In the genomic region with DNA sequence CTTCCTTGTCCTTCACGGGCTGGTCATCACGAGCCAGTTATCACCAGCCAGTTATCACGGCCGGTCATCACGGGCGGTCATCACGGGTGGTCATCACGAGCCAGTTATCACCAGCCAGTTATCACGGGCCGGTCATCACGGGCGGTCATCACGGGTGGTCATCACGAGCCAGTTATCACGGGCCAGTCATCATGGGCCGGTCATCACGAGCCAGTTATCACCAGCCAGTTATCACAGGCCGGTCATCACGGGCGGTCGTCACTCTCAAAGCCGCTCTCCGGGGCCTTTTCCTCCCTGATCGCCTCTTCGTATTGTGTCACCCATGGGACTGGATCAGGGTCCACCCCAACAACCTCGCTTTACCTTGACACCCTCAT, we compare ENCODE assay signal across 13 cellular contexts. TPM values are rescaled to one million over a fixed set of nuclear protein-coding genes. Genes with fewer than 3 reads are reported as not detected.
DNase-seq lines count a peak whose midpoint lies in the region; ATAC-seq and TF ChIP-seq lines count a peak whose summit lies in the region.
"Had no signal": no experiment of that assay in that cellular context is flagged by ENCODE, and none has a peak within 500 bp of the region (broad histone marks: within the 10 kb centered on the region; RNA-seq: fewer than 3 reads in every experiment).

No MANE protein-coding gene starts in this region.

- H3K27me3 ChIP-seq in Caco-2 (replicated peaks; ENCODE audit: control insufficient read depth, insufficient read depth, low read length): no peaks in the 10 kb centered on the region
- H3K27me3 ChIP-seq in neural progenitor cell: peaks cover 54% of the 10 kb centered on the region
- peaks cover 15% of the 10 kb centered on the region for H3K27me3 ChIP-seq in lower lobe of right lung (ENCODE audit: low read depth)
- H3K27me3 ChIP-seq: pancreas had no signal

- BruUV-seq in Caco-2 (replicated peaks; lab: Mats Ljungman, UMichigan): no TSS peak

- no peaks in the 10 kb centered on the region for H3K9me3 Mint-ChIP-seq in activated CD4-positive, alpha-beta T cell treated with anti-CD3 and anti-CD28 coated beads for 36 hours (ENCODE audit: low read depth)
- peaks cover 20% of the 10 kb centered on the region for H3K9me3 Mint-ChIP-seq in Caco-2 (ENCODE audit: unreplicated experiment)
- H3K9me3 Mint-ChIP-seq in activated naive CD8-positive, alpha-beta T cell treated with anti-CD3 and anti-CD28 coated beads, Interleukin-2, amount 50 U/mL, for 24 hours: no peaks in the 10 kb centered on the region
- H3K9me3 Mint-ChIP-seq in neural progenitor cell: peaks cover 8% of the 10 kb centered on the region

- POLR2A ChIA-PET in activated CD4-positive, alpha-beta T cell treated with anti-CD3 and anti-CD28 coated beads for 36 hours (lab: Charles Lee): no interaction called here
- POLR2A ChIA-PET in Caco-2 (lab: Charles Lee): no interaction called here

- CTCF ChIA-PET in activated CD4-positive, alpha-beta T cell treated with anti-CD3 and anti-CD28 coated beads for 36 hours (lab: Charles Lee): no interaction called here
- CTCF ChIA-PET in Caco-2 (lab: Charles Lee): no interaction called here

- no peak overlapping the region for H2AFZ ChIP-seq in neural progenitor cell (replicated peaks)

- no peaks in the 10 kb centered on the region for H3K27me3 Mint-ChIP-seq in activated CD4-positive, alpha-beta T cell treated with anti-CD3 and anti-CD28 coated beads for 36 hours
- peaks cover 2% of the 10 kb centered on the region for H3K27me3 Mint-ChIP-seq in Caco-2 (ENCODE audit: insufficient read depth, unreplicated experiment)
- no peaks in the 10 kb centered on the region for H3K27me3 Mint-ChIP-seq in activated naive CD8-positive, alpha-beta T cell treated with anti-CD3 and anti-CD28 coated beads, Interleukin-2, amount 50 U/mL, for 24 hours
- H3K27me3 Mint-ChIP-seq in neural progenitor cell (ENCODE audit: insufficient read depth, low read depth): peaks cover 19% of the 10 kb centered on the region

- H3K4me3 ChIP-seq in Caco-2 (ENCODE audit: low read depth, low read length) (no peak overlapping the region), neural progenitor cell (no peak overlapping the region), lower lobe of right lung (no peak overlapping the region)
- H3K4me3 ChIP-seq: pancreas, tibial nerve had no signal

- H3K27ac Mint-ChIP-seq in activated CD4-positive, alpha-beta T cell treated with anti-CD3 and anti-CD28 coated beads for 36 hours: peak overlapping the region; percentile 47
- H3K27ac Mint-ChIP-seq in Caco-2 (ENCODE audit: unreplicated experiment): peak overlapping the region; percentile 73
- peak overlapping the region; percentile 75 for H3K27ac Mint-ChIP-seq in activated naive CD8-positive, alpha-beta T cell treated with anti-CD3 and anti-CD28 coated beads, Interleukin-2, amount 50 U/mL, for 24 hours
- H3K27ac Mint-ChIP-seq in neural progenitor cell: peak overlapping the region; percentile 93

- H3K79me2 ChIP-seq in neural progenitor cell (ENCODE audit: low read depth): no peaks in the 10 kb centered on the region

- no peaks in the 10 kb centered on the region for H3K36me3 Mint-ChIP-seq in activated CD4-positive, alpha-beta T cell treated with anti-CD3 and anti-CD28 coated beads for 36 hours (ENCODE audit: low read depth)
- H3K36me3 Mint-ChIP-seq in Caco-2 (ENCODE audit: insufficient read depth, unreplicated experiment) (peaks cover 35% of the 10 kb centered on the region), neural progenitor cell (peaks cover 3% of the 10 kb centered on the region)
- no peaks in the 10 kb centered on the region for H3K36me3 Mint-ChIP-seq in activated naive CD8-positive, alpha-beta T cell treated with anti-CD3 and anti-CD28 coated beads, Interleukin-2, amount 50 U/mL, for 24 hours (ENCODE audit: low read depth)

- H3K4me3 Mint-ChIP-seq in activated CD4-positive, alpha-beta T cell treated with anti-CD3 and anti-CD28 coated beads for 36 hours: peak overlapping the region; percentile 38
- H3K4me3 Mint-ChIP-seq in Caco-2 (ENCODE audit: unreplicated experiment) (peak overlapping the region; percentile 49), neural progenitor cell (peak overlapping the region; percentile 79)
- H3K4me3 Mint-ChIP-seq in activated naive CD8-positive, alpha-beta T cell treated with anti-CD3 and anti-CD28 coated beads, Interleukin-2, amount 50 U/mL, for 24 hours: peak overlapping the region; percentile 2

- intact Hi-C loops in activated CD4-positive, alpha-beta T cell treated with anti-CD3 and anti-CD28 coated beads for 36 hours (cut with DNase I, micrococcal nuclease): no loop called here
- intact Hi-C loops in Caco-2 (cut with micrococcal nuclease; ENCODE audit: unreplicated experiment) (no loop called here), lower lobe of right lung (cut with DNase I) (no loop called here)

- no peak overlapping the region for H3K27ac ChIP-seq in neural progenitor cell
- H3K27ac ChIP-seq in lower lobe of right lung: no peak overlapping the region
- H3K27ac ChIP-seq: pancreas, tibial nerve had no signal

- H3K9ac ChIP-seq in neural progenitor cell: no peak overlapping the region

- H3K4me2 ChIP-seq in neural progenitor cell: no peak overlapping the region

- ATAC-seq in activated CD4-positive, alpha-beta T cell treated with anti-CD3 and anti-CD28 coated beads for 36 hours: no peak
- no peak for ATAC-seq in activated naive CD8-positive, alpha-beta T cell treated with anti-CD3 and anti-CD28 coated beads, Interleukin-2, amount 50 U/mL, for 24 hours
- ATAC-seq in lower lobe of right lung: no peak

- peaks cover 6% of the 10 kb centered on the region for H3K4me1 ChIP-seq in Caco-2
- no peaks in the 10 kb centered on the region for H3K4me1 ChIP-seq in neural progenitor cell
- H3K4me1 ChIP-seq in lower lobe of right lung: no peaks in the 10 kb centered on the region
- H3K4me1 ChIP-seq: pancreas, tibial nerve had no signal

- DNase-seq in activated CD4-positive, alpha-beta T cell treated with anti-CD3 and anti-CD28 coated beads for 36 hours: no peak
- DNase-seq in activated CD4-positive, alpha-beta T cell treated with anti-CD3 and anti-CD28 coated beads for 48 hours: no peak
- DNase-seq in Caco-2 (no peak), neural progenitor cell (ENCODE audit: low spot score) (no peak), lower lobe of right lung (no peak), NOMO-1 treated with dmso at 0.1 percent for 144 hours (lab: John Stamatoyannopoulos, UW; ENCODE audit: unreplicated experiment) (no peak), HCEC 1CT (no peak)
- DNase-seq in activated naive CD8-positive, alpha-beta T cell treated with anti-CD3 and anti-CD28 coated beads, Interleukin-2, amount 50 U/mL, for 24 hours: no peak
- DNase-seq: hypothalamus, IMR-90, NCI-H2081 treated with DMSO at 0.1 percent for 48 hours had no signal

- H3K9me3 ChIP-seq in Caco-2 (peaks cover 14% of the 10 kb centered on the region), neural progenitor cell (ENCODE audit: low read depth) (no peaks in the 10 kb centered on the region), lower lobe of right lung (no peaks in the 10 kb centered on the region)
- H3K9me3 ChIP-seq: pancreas had no signal

- no peak for TF ChIP-seq CTCF in Caco-2 (IDR thresholded peaks at IDR 0.05; ENCODE audit: insufficient read depth in 1 of 2, low read depth in 1 of 2, low read length in 1 of 2, severe bottlenecking in 1 of 2, unreplicated experiment in 1 of 2)
- no peak for TF ChIP-seq CTCF in neural progenitor cell (IDR thresholded peaks at IDR 0.05)
- no peak for TF ChIP-seq CTCF in lower lobe of right lung (IDR thresholded peaks at IDR 0.05)

- H3K4me1 Mint-ChIP-seq in activated CD4-positive, alpha-beta T cell treated with anti-CD3 and anti-CD28 coated beads for 36 hours: peaks cover 37% of the 10 kb centered on the region
- H3K4me1 Mint-ChIP-seq in Caco-2 (ENCODE audit: low read depth, unreplicated experiment) (peaks cover 11% of the 10 kb centered on the region), neural progenitor cell (peaks cover 7% of the 10 kb centered on the region)
- peaks cover 34% of the 10 kb centered on the region for H3K4me1 Mint-ChIP-seq in activated naive CD8-positive, alpha-beta T cell treated with anti-CD3 and anti-CD28 coated beads, Interleukin-2, amount 50 U/mL, for 24 hours

- H4K20me1 ChIP-seq in neural progenitor cell (ENCODE audit: low read depth): no peaks in the 10 kb centered on the region

- H3F3A ChIP-seq in neural progenitor cell (ENCODE audit: low read depth): no peaks in the 10 kb centered on the region

- H3K36me3 ChIP-seq in Caco-2 (ENCODE audit: control insufficient read depth, insufficient read depth, low read length) (no peaks in the 10 kb centered on the region), neural progenitor cell (no peaks in the 10 kb centered on the region), lower lobe of right lung (no peaks in the 10 kb centered on the region)
- H3K36me3 ChIP-seq: pancreas, tibial nerve had no signal

RNA-seq across cellular contexts. Expression of a gene that starts 13.9 kb away (rescaled TPM):
- 10 to 100 TPM; 35.7 to 55.1 TPM for total RNA-seq in activated CD4-positive, alpha-beta T cell treated with anti-CD3 and anti-CD28 coated beads for 36 hours
- 90.3 and 96.1 TPM in 2 replicates for total RNA-seq in Caco-2 (2022)
- 7.4 and 30.6 TPM in 2 replicates for total RNA-seq in neural progenitor cell (ENCODE audit: low replicate concordance)
- 47.6 TPM for total RNA-seq in lower lobe of right lung

Comparison
In these comparisons a context has a peak if more than half of its experiments do, and no peak if none do; other contexts are left out.
1. H3K4me3 Mint-ChIP-seq: peak in every context shown above with its lines; median percentile 79 in neural progenitor cell; 49 in Caco-2; 38 in activated CD4-positive, alpha-beta T cell treated with anti-CD3 and anti-CD28 coated beads for 36 hours; 2 in activated naive CD8-positive, alpha-beta T cell treated with anti-CD3 and anti-CD28 coated beads, Interleukin-2, amount 50 U/mL, for 24 hours.